Comparison of ENCODE assay signal across 13 cellular contexts in genomic region chrX:8868906-8869305, GRCh38.
DNase-seq lines count a peak whose midpoint lies in the region; FAIRE-seq and TF ChIP-seq lines count a peak whose summit lies in the region.
"Had no signal": no experiment of that assay in that cellular context is flagged by ENCODE, and none has a peak within 500 bp of the region (broad histone marks: within the 10 kb centered on the region; RNA-seq: fewer than 3 reads in every experiment).

No MANE protein-coding gene starts in this region.

- H3K36me3 ChIP-seq in OCI-LY3 (replicated peaks; ENCODE audit: low read depth, low read length), result no peaks in the 10 kb centered on the region
- H3K36me3 ChIP-seq in endothelial cell of umbilical vein (ENCODE audit: control insufficient read depth in 2 of 2, extremely low read depth in 1 of 2, insufficient read depth in 2 of 2, low read length in 2 of 2), result no peaks in the 10 kb centered on the region
- no peaks in the 10 kb centered on the region for H3K36me3 ChIP-seq in parathyroid adenoma (ENCODE audit: control insufficient read depth, insufficient read depth, low read length)
- H3K36me3 ChIP-seq in CD4-positive, alpha-beta memory T cell (ENCODE audit: insufficient read depth, low read length), result no peaks in the 10 kb centered on the region
- H3K36me3 ChIP-seq: BLaER1 treated with 17β-estradiol and CSF1 and Interleukin-3, amounts not matched to agents 10 nM and 100 nM; vagina had no signal

- no peak overlapping the region for H3K27ac Mint-ChIP-seq in CD4-positive, alpha-beta memory T cell
- H3K27ac Mint-ChIP-seq: activated T-cell treated with anti-CD3 and anti-CD28 coated beads, Interleukin-2, amount 50 U/mL, for 72 hours had no signal

- H3K9ac ChIP-seq in OCI-LY3 (ENCODE audit: low read length) (no peak overlapping the region), endothelial cell of umbilical vein (replicated peaks; ENCODE audit: extremely low read depth, insufficient read depth, low read length) (no peak overlapping the region), parathyroid adenoma (no peak overlapping the region)
- H3K9ac ChIP-seq: BLaER1 treated with 17β-estradiol and CSF1 and Interleukin-3, amounts not matched to agents 10 nM and 100 nM had no signal

- BruUV-seq in endothelial cell of umbilical vein (replicated peaks; lab: Mats Ljungman, UMichigan), result no TSS peak

- H3K27me3 Mint-ChIP-seq in CD4-positive, alpha-beta memory T cell, result peaks cover 2 to 4% of the 10 kb centered on the region in 2 donors

- H3K9me3 ChIP-seq in OCI-LY3 (ENCODE audit: insufficient read depth, low read length) (no peaks in the 10 kb centered on the region), endothelial cell of umbilical vein (replicated peaks; ENCODE audit: control insufficient read depth, insufficient read depth, low read length) (no peaks in the 10 kb centered on the region), parathyroid adenoma (ENCODE audit: control insufficient read depth, low read length) (no peaks in the 10 kb centered on the region)
- no peaks in the 10 kb centered on the region for H3K9me3 ChIP-seq in CD4-positive, alpha-beta memory T cell (ENCODE audit: control insufficient read depth in 1 of 2, low read length in 2 of 2)
- H3K9me3 ChIP-seq: vagina had no signal

- DNase-seq in NCI-H2196 (lab: John Stamatoyannopoulos, UW; ENCODE audit: unreplicated experiment), result peak; percentile 3
- DNase-seq in NCI-H2196 treated with DMSO at 0.1 percent for 48 hours (lab: John Stamatoyannopoulos, UW; ENCODE audit: unreplicated experiment), result no peak
- DNase-seq in endothelial cell of umbilical vein (ENCODE audit: low read depth, low spot score), result peak; percentile 3
- no peak for DNase-seq in activated effector memory CD4-positive, alpha-beta T cell treated with Interleukin-2 at 50 U/mL for 16 hours
- no peak for DNase-seq in amygdala (lab: John Stamatoyannopoulos, UW)
- DNase-seq in CD4-positive, alpha-beta memory T cell, result no peak
- DNase-seq: activated T-cell treated with anti-CD3 and anti-CD28 coated beads, Interleukin-2, amount 50 U/mL, for 72 hours; stimulated activated CD4-positive, alpha-beta T cell treated with anti-CD3 and anti-CD28 coated beads, Interleukin-4, amount 100 ng/mL, for 24 hours had no signal

- intact Hi-C loops in endothelial cell of umbilical vein (cut with micrococcal nuclease), result no loop called here
- intact Hi-C loops in CD4-positive, alpha-beta memory T cell (cut with micrococcal nuclease), result no loop called here

- dilution Hi-C loops in endothelial cell of umbilical vein (cut with MboI; ENCODE audit: extremely low pct_ligation_motif_present, low sequenced_read_pairs), result no loop called here

- CTCF ChIA-PET in endothelial cell of umbilical vein (lab: Charles Lee), result interaction anchor here (1.0 to 1.3 kb wide), 3 partner anchors 10 to 444 kb away, joined by 4 to 10 read pairs (median 5); no protein-coding TSS in a partner anchor
- CTCF ChIA-PET in CD4-positive, alpha-beta memory T cell (lab: Charles Lee; ENCODE audit: partially characterized antibody), result interaction anchor here (0.6 kb wide), 1 partner anchor 10 kb away, joined by 3 read pairs; no protein-coding TSS in a partner anchor

- no peaks in the 10 kb centered on the region for H3K36me3 Mint-ChIP-seq in CD4-positive, alpha-beta memory T cell

- H3K4me3 ChIP-seq in OCI-LY3 (ENCODE audit: low read length), result no peak overlapping the region
- no peak overlapping the region for H3K4me3 ChIP-seq in endothelial cell of umbilical vein (replicated peaks in 1 of 3; ENCODE audit: insufficient read depth in 1 of 3, low read depth in 1 of 3, low read length in 3 of 3)
- H3K4me3 ChIP-seq in parathyroid adenoma (ENCODE audit: low read depth, low read length), result no peak overlapping the region
- H3K4me3 ChIP-seq in CD4-positive, alpha-beta memory T cell (ENCODE audit: low read length in 2 of 2), result no peak overlapping the region
- H3K4me3 ChIP-seq: BLaER1 treated with 17β-estradiol and CSF1 and Interleukin-3, amounts not matched to agents 10 nM and 100 nM; vagina had no signal

- H2AFZ ChIP-seq in OCI-LY3 (ENCODE audit: low read depth, low read length) (no peak overlapping the region), endothelial cell of umbilical vein (ENCODE audit: low read depth, low read length) (no peak overlapping the region), parathyroid adenoma (no peak overlapping the region)

- no peak for TF ChIP-seq POLR2A in endothelial cell of umbilical vein (IDR thresholded peaks at IDR 0.05; ENCODE audit: low read depth, low read length)

- H3K4me1 Mint-ChIP-seq in CD4-positive, alpha-beta memory T cell, result no peaks in the 10 kb centered on the region

- H3K27ac ChIP-seq in OCI-LY3 (ENCODE audit: low read length), result no peak overlapping the region
- H3K27ac ChIP-seq in endothelial cell of umbilical vein (ENCODE audit: insufficient read depth, low read depth, low read length), result no peak overlapping the region
- no peak overlapping the region for H3K27ac ChIP-seq in parathyroid adenoma
- no peak overlapping the region for H3K27ac ChIP-seq in CD4-positive, alpha-beta memory T cell (ENCODE audit: low read depth, low read length)
- H3K27ac ChIP-seq: BLaER1 treated with 17β-estradiol and CSF1 and Interleukin-3, amounts not matched to agents 10 nM and 100 nM; HL-60; vagina had no signal

- H3K4me2 ChIP-seq in OCI-LY3 (ENCODE audit: low read length), result no peak overlapping the region
- H3K4me2 ChIP-seq in endothelial cell of umbilical vein (ENCODE audit: insufficient read depth, low read length), result no peak overlapping the region
- H3K4me2 ChIP-seq in parathyroid adenoma (ENCODE audit: low read length), result no peak overlapping the region
- H3K4me2 ChIP-seq: BLaER1 treated with 17β-estradiol and CSF1 and Interleukin-3, amounts not matched to agents 10 nM and 100 nM had no signal

- no peaks in the 10 kb centered on the region for H3K27me3 ChIP-seq in OCI-LY3 (ENCODE audit: low read depth, low read length)
- H3K27me3 ChIP-seq in endothelial cell of umbilical vein (ENCODE audit: control insufficient read depth in 2 of 2, insufficient read depth in 2 of 2, low read length in 2 of 2), result no peaks in the 10 kb centered on the region
- no peaks in the 10 kb centered on the region for H3K27me3 ChIP-seq in parathyroid adenoma (ENCODE audit: control insufficient read depth, insufficient read depth, low read length)
- H3K27me3 ChIP-seq in CD4-positive, alpha-beta memory T cell (ENCODE audit: insufficient read depth, low read length), result no peaks in the 10 kb centered on the region
- H3K27me3 ChIP-seq: BLaER1 treated with 17β-estradiol and CSF1 and Interleukin-3, amounts not matched to agents 10 nM and 100 nM; vagina had no signal

- H4K20me1 ChIP-seq in OCI-LY3 (ENCODE audit: insufficient read depth, low read length) (no peaks in the 10 kb centered on the region), endothelial cell of umbilical vein (replicated peaks; ENCODE audit: control insufficient read depth, extremely low read depth, insufficient read depth, low read length) (no peaks in the 10 kb centered on the region)
- H4K20me1 ChIP-seq: BLaER1 treated with 17β-estradiol and CSF1 and Interleukin-3, amounts not matched to agents 10 nM and 100 nM had no signal

- TF ChIP-seq CTCF in OCI-LY3 (IDR thresholded peaks at IDR 0.05; ENCODE audit: low read depth, low read length) (peak; percentile 27), endothelial cell of umbilical vein (IDR thresholded peaks at IDR 0.05; ENCODE audit: extremely low read depth in 1 of 2, insufficient read depth in 1 of 2, low read depth in 1 of 2, low read length in 2 of 2) (no peak), parathyroid adenoma (IDR thresholded peaks at IDR 0.05) (peak; percentile 19)

- no peak for FAIRE-seq in endothelial cell of umbilical vein (lab: Jason Lieb, UNC)

- H3K9me3 Mint-ChIP-seq in CD4-positive, alpha-beta memory T cell, result peaks cover 0 to 2% (median 0%) of the 10 kb centered on the region in 8 donors
- H3K9me3 Mint-ChIP-seq: activated T-cell treated with anti-CD3 and anti-CD28 coated beads, Interleukin-2, amount 50 U/mL, for 72 hours had no signal

- no peaks in the 10 kb centered on the region for H3K79me2 ChIP-seq in OCI-LY3 (ENCODE audit: low read length)
- no peaks in the 10 kb centered on the region for H3K79me2 ChIP-seq in endothelial cell of umbilical vein (ENCODE audit: control insufficient read depth, insufficient read depth, low read length)
- no peaks in the 10 kb centered on the region for H3K79me2 ChIP-seq in parathyroid adenoma

- POLR2A ChIA-PET in endothelial cell of umbilical vein (lab: Charles Lee), result no interaction called here
- POLR2A ChIA-PET in CD4-positive, alpha-beta memory T cell (lab: Charles Lee; ENCODE audit: partially characterized antibody), result no interaction called here

- H3K4me1 ChIP-seq in OCI-LY3 (ENCODE audit: low read length) (no peaks in the 10 kb centered on the region), endothelial cell of umbilical vein (ENCODE audit: control insufficient read depth, extremely low read depth, insufficient read depth, low read length) (no peaks in the 10 kb centered on the region), parathyroid adenoma (no peaks in the 10 kb centered on the region)
- no peaks in the 10 kb centered on the region for H3K4me1 ChIP-seq in CD4-positive, alpha-beta memory T cell (ENCODE audit: insufficient read depth, low read length)
- H3K4me1 ChIP-seq: vagina had no signal

- no peak overlapping the region for H3K4me3 Mint-ChIP-seq in CD4-positive, alpha-beta memory T cell
- H3K4me3 Mint-ChIP-seq: activated T-cell treated with anti-CD3 and anti-CD28 coated beads, Interleukin-2, amount 50 U/mL, for 72 hours had no signal

- no peaks in the 10 kb centered on the region for H3K9me1 ChIP-seq in endothelial cell of umbilical vein (replicated peaks; ENCODE audit: control insufficient read depth, extremely low read depth, insufficient read depth, low read length)

TF ChIP-seq in endothelial cell of umbilical vein, 7 proteins besides CTCF, POLR2A, EP300 and RAD21:
- TF ChIP-seq POLR2AphosphoS5 (IDR thresholded peaks at IDR 0.05; ENCODE audit: insufficient read depth, low read depth, low read length) (no peak), JUN (IDR thresholded peaks at IDR 0.05; ENCODE audit: borderline replicate concordance, insufficient read depth, insufficient read length, low read depth) (no peak), EZH2 (IDR thresholded peaks at IDR 0.05; ENCODE audit: borderline replicate concordance, low read depth, low read length, severe bottlenecking) (no peak), MAX (IDR thresholded peaks at IDR 0.05; ENCODE audit: insufficient read depth, insufficient read length) (no peak)

Comparison
In these comparisons a context has a peak if more than half of its experiments do, and no peak if none do; other contexts are left out.
1. DNase-seq: peak in NCI-H2196 (single experiment) and endothelial cell of umbilical vein (single experiment); none in NCI-H2196 treated with DMSO at 0.1 percent for 48 hours (single experiment), activated effector memory CD4-positive, alpha-beta T cell treated with Interleukin-2 at 50 U/mL for 16 hours (single experiment), amygdala (0 of 56) and CD4-positive, alpha-beta memory T cell (0 of 5).
2. CTCF ChIP-seq: peak in OCI-LY3 (single experiment) and parathyroid adenoma (single experiment); none in endothelial cell of umbilical vein (0 of 2).